In genomic region chr12:25689996-25690501, GRCh38 we compare ENCODE assay signal across 11 cellular contexts.
DNase-seq lines count a peak whose midpoint lies in the region; TF ChIP-seq lines count a peak whose summit lies in the region.
"Had no signal": no experiment of that assay in that cellular context is flagged by ENCODE, and none has a peak within 500 bp of the region (broad histone marks: within the 10 kb centered on the region; RNA-seq: fewer than 3 reads in every experiment).

No MANE protein-coding gene starts in this region.

- TF ChIP-seq CTCF in GM20000 (IDR thresholded peaks at IDR 0.05; ENCODE audit: extremely low read depth, missing control alignments) (no peak), GM10266 (IDR thresholded peaks at IDR 0.05; ENCODE audit: control insufficient read depth, insufficient read depth, low read depth, missing control alignments) (no peak)

- no peak overlapping the region for H3K27ac ChIP-seq in Karpas-422 (ENCODE audit: low read length)

- H2AFZ ChIP-seq in Karpas-422 (ENCODE audit: low read length) = no peak overlapping the region

- H3K9me2 ChIP-seq in Karpas-422 (replicated peaks; ENCODE audit: insufficient read depth, low read length) = no peaks in the 10 kb centered on the region

- H3K4me3 ChIP-seq in Karpas-422 (ENCODE audit: low read length) = no peak overlapping the region

- no peak overlapping the region for H3K9ac ChIP-seq in Karpas-422 (ENCODE audit: low read length)

- H3K4me1 ChIP-seq in Karpas-422 (ENCODE audit: low read length) = peaks cover 8% of the 10 kb centered on the region

- H3K9me3 ChIP-seq in Karpas-422 (ENCODE audit: low read length) = no peaks in the 10 kb centered on the region

- in situ Hi-C loops in G401 (cut with HindIII; ENCODE audit: low sequenced_read_pairs) = no loop called here

- H3K36me3 ChIP-seq in Karpas-422 (ENCODE audit: insufficient read depth, low read length) = no peaks in the 10 kb centered on the region

- 0 out of 2 replicates have a peak, but pooled peaks cover 2% of the 10 kb centered on the region for H3K27me3 ChIP-seq in Karpas-422 (ENCODE audit: low read length)

- no peak overlapping the region for H3K4me2 ChIP-seq in Karpas-422 (ENCODE audit: low read depth, low read length, poor library complexity, severe bottlenecking)

- no peaks in the 10 kb centered on the region for H3K79me2 ChIP-seq in Karpas-422 (ENCODE audit: low read length)

- H4K20me1 ChIP-seq in Karpas-422 (ENCODE audit: insufficient read depth, low read depth, low read length) = no peaks in the 10 kb centered on the region

- DNase-seq in G401 (ENCODE audit: low spot score) (peak; percentile 47), NCI-H510A (lab: John Stamatoyannopoulos, UW) (peak; percentile 4), fibroblast of gingiva (ENCODE audit: low read depth) (peak; percentile 61), pons (ENCODE audit: low spot score) (peak; percentile 22), Karpas-422 (no peak), GM20000 (ENCODE audit: low spot score) (no peak), GM10266 (ENCODE audit: extremely low spot score) (no peak)
- no peak for DNase-seq in stimulated activated CD8-positive, alpha-beta memory T cell treated with anti-CD3 and anti-CD28 coated beads, Interleukin-4, amount 100 ng/mL, for 48 hours
- DNase-seq: activated T-cell treated with anti-CD3 and anti-CD28 coated beads for 4 hours, NCI-H2227 treated with DMSO at 0.1 percent for 48 hours, T-helper 9 cell had no signal

Comparison
In these comparisons a context has a peak if more than half of its experiments do, and no peak if none do; other contexts are left out.
1. DNase-seq: peak in G401 (single experiment), NCI-H510A (single experiment), fibroblast of gingiva (single experiment) and pons (single experiment); none in stimulated activated CD8-positive, alpha-beta memory T cell treated with anti-CD3 and anti-CD28 coated beads, Interleukin-4, amount 100 ng/mL, for 48 hours (single experiment), Karpas-422 (single experiment), GM20000 (single experiment) and GM10266 (single experiment).